Comparison of ENCODE assay signal across 1 cellular context in the genomic region with DNA sequence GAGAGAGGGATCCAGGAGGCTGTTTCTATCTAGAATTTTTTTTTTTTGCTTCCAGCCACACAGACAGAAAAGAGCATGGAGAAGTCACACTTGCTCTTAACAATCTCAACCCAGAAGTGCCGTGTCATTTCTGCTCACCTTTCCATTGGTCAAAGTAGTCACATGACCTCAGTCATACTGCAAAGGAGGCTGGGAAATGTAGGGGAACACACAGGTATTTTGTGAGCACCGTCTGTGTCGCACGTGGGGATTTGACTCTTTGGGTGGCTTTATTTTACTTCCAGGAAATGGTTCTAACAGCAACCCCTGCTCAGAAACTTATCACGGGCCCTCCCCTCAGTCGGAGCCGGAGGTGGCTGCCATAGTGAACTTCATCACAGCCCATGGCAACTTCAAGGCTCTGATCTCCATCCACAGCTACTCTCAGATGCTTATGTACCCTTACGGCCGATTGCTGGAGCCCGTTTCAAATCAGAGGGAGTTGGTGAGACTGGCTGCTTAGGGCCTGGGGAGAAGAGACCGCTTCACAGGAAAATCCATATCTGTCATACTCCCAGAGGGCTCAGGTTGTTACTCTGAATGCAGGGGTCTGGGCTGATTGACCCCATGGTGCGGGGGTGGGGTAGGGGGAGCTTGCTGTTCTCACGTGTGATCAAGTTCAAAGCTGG.
TF ChIP-seq lines count a peak whose summit lies in the region.

No MANE protein-coding gene starts in this region.

TF ChIP-seq in K562, 482 proteins besides CTCF, POLR2A, EP300 and RAD21 (continued from another document):
- TF ChIP-seq TFE3 (CRISPR knock-in tag; IDR thresholded peaks at IDR 0.05) (peak; percentile 95), EHMT2 (IDR thresholded peaks at IDR 0.05) (peak; percentile 42; the same call in 1 of the 2 replicates), FOXJ2 (tag; IDR thresholded peaks at IDR 0.05) (no peak), C11orf30 (IDR thresholded peaks at IDR 0.05; ENCODE audit: low read depth) (peak; percentile 60; the same call in 1 of the 2 replicates), USF1 (CRISPR knock-in tag; IDR thresholded peaks at IDR 0.05) (peak; percentile 89), NFYB (IDR thresholded peaks at IDR 0.05; ENCODE audit: extremely low read depth, insufficient read length) (peak; percentile 34), TCFL5 (CRISPR knock-in tag; conservative IDR thresholded peaks at IDR 0.05) (no peak), RAD51 (IDR thresholded peaks at IDR 0.05; ENCODE audit: borderline replicate concordance, low read depth) (peak; percentile 93), AFF1 (IDR thresholded peaks at IDR 0.05; ENCODE audit: low read depth in 1 of 2, partially characterized antibody in 2 of 2) (peak in 1 of 2 experiments; percentile 56), PHF20 (IDR thresholded peaks at IDR 0.05; ENCODE audit: partially characterized antibody) (peak; percentile 25), ZNF143 (CRISPR knock-in tag; IDR thresholded peaks at IDR 0.05) (peak; percentile 73), USF2 (CRISPR knock-in tag; IDR thresholded peaks at IDR 0.05) (peak; percentile 89), ZNF316 (IDR thresholded peaks at IDR 0.05) (peak; percentile 63; the same call in 1 of the 2 replicates)
- TF ChIP-seq, protein P1, sequence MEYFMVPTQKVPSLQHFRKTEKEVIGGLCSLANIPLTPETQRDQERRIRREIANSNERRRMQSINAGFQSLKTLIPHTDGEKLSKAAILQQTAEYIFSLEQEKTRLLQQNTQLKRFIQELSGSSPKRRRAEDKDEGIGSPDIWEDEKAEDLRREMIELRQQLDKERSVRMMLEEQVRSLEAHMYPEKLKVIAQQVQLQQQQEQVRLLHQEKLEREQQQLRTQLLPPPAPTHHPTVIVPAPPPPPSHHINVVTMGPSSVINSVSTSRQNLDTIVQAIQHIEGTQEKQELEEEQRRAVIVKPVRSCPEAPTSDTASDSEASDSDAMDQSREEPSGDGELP (CRISPR knock-in tag; IDR thresholded peaks at IDR 0.05; ENCODE audit: borderline replicate concordance), result peak; percentile 17; the same call in 1 of the 2 replicates
- TF ChIP-seq, protein P2, sequence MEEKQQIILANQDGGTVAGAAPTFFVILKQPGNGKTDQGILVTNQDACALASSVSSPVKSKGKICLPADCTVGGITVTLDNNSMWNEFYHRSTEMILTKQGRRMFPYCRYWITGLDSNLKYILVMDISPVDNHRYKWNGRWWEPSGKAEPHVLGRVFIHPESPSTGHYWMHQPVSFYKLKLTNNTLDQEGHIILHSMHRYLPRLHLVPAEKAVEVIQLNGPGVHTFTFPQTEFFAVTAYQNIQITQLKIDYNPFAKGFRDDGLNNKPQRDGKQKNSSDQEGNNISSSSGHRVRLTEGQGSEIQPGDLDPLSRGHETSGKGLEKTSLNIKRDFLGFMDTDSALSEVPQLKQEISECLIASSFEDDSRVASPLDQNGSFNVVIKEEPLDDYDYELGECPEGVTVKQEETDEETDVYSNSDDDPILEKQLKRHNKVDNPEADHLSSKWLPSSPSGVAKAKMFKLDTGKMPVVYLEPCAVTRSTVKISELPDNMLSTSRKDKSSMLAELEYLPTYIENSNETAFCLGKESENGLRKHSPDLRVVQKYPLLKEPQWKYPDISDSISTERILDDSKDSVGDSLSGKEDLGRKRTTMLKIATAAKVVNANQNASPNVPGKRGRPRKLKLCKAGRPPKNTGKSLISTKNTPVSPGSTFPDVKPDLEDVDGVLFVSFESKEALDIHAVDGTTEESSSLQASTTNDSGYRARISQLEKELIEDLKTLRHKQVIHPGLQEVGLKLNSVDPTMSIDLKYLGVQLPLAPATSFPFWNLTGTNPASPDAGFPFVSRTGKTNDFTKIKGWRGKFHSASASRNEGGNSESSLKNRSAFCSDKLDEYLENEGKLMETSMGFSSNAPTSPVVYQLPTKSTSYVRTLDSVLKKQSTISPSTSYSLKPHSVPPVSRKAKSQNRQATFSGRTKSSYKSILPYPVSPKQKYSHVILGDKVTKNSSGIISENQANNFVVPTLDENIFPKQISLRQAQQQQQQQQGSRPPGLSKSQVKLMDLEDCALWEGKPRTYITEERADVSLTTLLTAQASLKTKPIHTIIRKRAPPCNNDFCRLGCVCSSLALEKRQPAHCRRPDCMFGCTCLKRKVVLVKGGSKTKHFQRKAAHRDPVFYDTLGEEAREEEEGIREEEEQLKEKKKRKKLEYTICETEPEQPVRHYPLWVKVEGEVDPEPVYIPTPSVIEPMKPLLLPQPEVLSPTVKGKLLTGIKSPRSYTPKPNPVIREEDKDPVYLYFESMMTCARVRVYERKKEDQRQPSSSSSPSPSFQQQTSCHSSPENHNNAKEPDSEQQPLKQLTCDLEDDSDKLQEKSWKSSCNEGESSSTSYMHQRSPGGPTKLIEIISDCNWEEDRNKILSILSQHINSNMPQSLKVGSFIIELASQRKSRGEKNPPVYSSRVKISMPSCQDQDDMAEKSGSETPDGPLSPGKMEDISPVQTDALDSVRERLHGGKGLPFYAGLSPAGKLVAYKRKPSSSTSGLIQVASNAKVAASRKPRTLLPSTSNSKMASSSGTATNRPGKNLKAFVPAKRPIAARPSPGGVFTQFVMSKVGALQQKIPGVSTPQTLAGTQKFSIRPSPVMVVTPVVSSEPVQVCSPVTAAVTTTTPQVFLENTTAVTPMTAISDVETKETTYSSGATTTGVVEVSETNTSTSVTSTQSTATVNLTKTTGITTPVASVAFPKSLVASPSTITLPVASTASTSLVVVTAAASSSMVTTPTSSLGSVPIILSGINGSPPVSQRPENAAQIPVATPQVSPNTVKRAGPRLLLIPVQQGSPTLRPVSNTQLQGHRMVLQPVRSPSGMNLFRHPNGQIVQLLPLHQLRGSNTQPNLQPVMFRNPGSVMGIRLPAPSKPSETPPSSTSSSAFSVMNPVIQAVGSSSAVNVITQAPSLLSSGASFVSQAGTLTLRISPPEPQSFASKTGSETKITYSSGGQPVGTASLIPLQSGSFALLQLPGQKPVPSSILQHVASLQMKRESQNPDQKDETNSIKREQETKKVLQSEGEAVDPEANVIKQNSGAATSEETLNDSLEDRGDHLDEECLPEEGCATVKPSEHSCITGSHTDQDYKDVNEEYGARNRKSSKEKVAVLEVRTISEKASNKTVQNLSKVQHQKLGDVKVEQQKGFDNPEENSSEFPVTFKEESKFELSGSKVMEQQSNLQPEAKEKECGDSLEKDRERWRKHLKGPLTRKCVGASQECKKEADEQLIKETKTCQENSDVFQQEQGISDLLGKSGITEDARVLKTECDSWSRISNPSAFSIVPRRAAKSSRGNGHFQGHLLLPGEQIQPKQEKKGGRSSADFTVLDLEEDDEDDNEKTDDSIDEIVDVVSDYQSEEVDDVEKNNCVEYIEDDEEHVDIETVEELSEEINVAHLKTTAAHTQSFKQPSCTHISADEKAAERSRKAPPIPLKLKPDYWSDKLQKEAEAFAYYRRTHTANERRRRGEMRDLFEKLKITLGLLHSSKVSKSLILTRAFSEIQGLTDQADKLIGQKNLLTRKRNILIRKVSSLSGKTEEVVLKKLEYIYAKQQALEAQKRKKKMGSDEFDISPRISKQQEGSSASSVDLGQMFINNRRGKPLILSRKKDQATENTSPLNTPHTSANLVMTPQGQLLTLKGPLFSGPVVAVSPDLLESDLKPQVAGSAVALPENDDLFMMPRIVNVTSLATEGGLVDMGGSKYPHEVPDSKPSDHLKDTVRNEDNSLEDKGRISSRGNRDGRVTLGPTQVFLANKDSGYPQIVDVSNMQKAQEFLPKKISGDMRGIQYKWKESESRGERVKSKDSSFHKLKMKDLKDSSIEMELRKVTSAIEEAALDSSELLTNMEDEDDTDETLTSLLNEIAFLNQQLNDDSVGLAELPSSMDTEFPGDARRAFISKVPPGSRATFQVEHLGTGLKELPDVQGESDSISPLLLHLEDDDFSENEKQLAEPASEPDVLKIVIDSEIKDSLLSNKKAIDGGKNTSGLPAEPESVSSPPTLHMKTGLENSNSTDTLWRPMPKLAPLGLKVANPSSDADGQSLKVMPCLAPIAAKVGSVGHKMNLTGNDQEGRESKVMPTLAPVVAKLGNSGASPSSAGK (IDR thresholded peaks at IDR 0.05), result peak; percentile 77
